10 cellular contexts compared by ENCODE assay signal in genomic region chr21:37557261-37557950, GRCh38.
DNase-seq lines count a peak whose midpoint lies in the region; ATAC-seq and TF ChIP-seq lines count a peak whose summit lies in the region.
"Had no signal": no experiment of that assay in that cellular context is flagged by ENCODE, and none has a peak within 500 bp of the region (broad histone marks: within the 10 kb centered on the region; RNA-seq: fewer than 3 reads in every experiment).

No MANE protein-coding gene starts in this region.

- peak; percentile 97 for ATAC-seq in GM19395 (IDR thresholded peaks at IDR 0.05; ENCODE audit: unreplicated experiment)
- peak; percentile 95 for ATAC-seq in HG03039 (IDR thresholded peaks at IDR 0.05; ENCODE audit: unreplicated experiment)
- ATAC-seq in activated B cell treated with CpG ODN at 0.5 μM for 24 hours (ENCODE audit: low read depth) = peak; percentile 96
- ATAC-seq: Panc1 had no signal

- intact Hi-C loops in activated B cell treated with CpG ODN at 0.5 μM for 24 hours (cut with micrococcal nuclease) (no loop called here), sigmoid colon (cut with DNase I) (no loop called here), spleen (cut with DNase I; ENCODE audit: low total_unique reads) (no loop called here)

- H3K4me3 ChIP-seq in GM06990 (replicated peaks; ENCODE audit: low read depth, low read length) (no peak overlapping the region), sigmoid colon (no peak overlapping the region), spleen (no peak overlapping the region), WERI-Rb-1 (ENCODE audit: low read depth, low read length) (no peak overlapping the region)

- peaks cover 0 to under 1% (median 0%) of the 10 kb centered on the region in 4 donors for H3K4me1 ChIP-seq in sigmoid colon
- H3K4me1 ChIP-seq in spleen = peaks cover 0 to 7% (median 2%) of the 10 kb centered on the region in 6 donors

- H3K27me3 ChIP-seq in GM06990 (replicated peaks; ENCODE audit: control insufficient read depth, insufficient read depth, low read length) = no peaks in the 10 kb centered on the region
- no peaks in the 10 kb centered on the region for H3K27me3 ChIP-seq in sigmoid colon
- no peaks in the 10 kb centered on the region for H3K27me3 ChIP-seq in spleen (replicated peaks in 1 of 7)
- no peaks in the 10 kb centered on the region for H3K27me3 ChIP-seq in WERI-Rb-1 (ENCODE audit: insufficient read depth, low read depth, severe bottlenecking)

- peak; percentile 64 for DNase-seq in GM06990 (ENCODE audit: extremely low read depth, insufficient read length)
- DNase-seq in activated B cell treated with CpG ODN at 0.5 μM for 24 hours = no peak
- DNase-seq in sigmoid colon = no peak
- DNase-seq in spleen = no peak
- DNase-seq in SW 1271 (lab: John Stamatoyannopoulos, UW) = no peak
- DNase-seq in WERI-Rb-1 = no peak
- DNase-seq: CD4-positive, CD25-positive, alpha-beta regulatory T cell had no signal

- H3K4me3 Mint-ChIP-seq in activated B cell treated with CpG ODN at 0.5 μM for 24 hours = peak overlapping the region; percentile 32
- H3K4me3 Mint-ChIP-seq: CD4-positive, CD25-positive, alpha-beta regulatory T cell had no signal

- no peaks in the 10 kb centered on the region for H3K36me3 Mint-ChIP-seq in activated B cell treated with CpG ODN at 0.5 μM for 24 hours (ENCODE audit: low read depth)
- H3K36me3 Mint-ChIP-seq: CD4-positive, CD25-positive, alpha-beta regulatory T cell had no signal

- TF ChIP-seq CTCF in GM06990 (IDR thresholded peaks at IDR 0.05; ENCODE audit: insufficient read depth, low read length, poor library complexity, severe bottlenecking) (no peak), activated B cell treated with CpG ODN at 0.5 μM for 24 hours (IDR thresholded peaks at IDR 0.05) (no peak), sigmoid colon (IDR thresholded peaks at IDR 0.05) (no peak), spleen (IDR thresholded peaks at IDR 0.05 in 8 of 11, conservative IDR thresholded peaks at IDR 0.05 in 3 of 11) (no peak), WERI-Rb-1 (IDR thresholded peaks at IDR 0.05; ENCODE audit: low read depth, low read length) (no peak)

- H3K36me3 ChIP-seq in GM06990 (ENCODE audit: control insufficient read depth, insufficient read depth, low read length) (no peaks in the 10 kb centered on the region), sigmoid colon (no peaks in the 10 kb centered on the region), spleen (no peaks in the 10 kb centered on the region), WERI-Rb-1 (no peaks in the 10 kb centered on the region)

- CTCF ChIA-PET in activated B cell treated with CpG ODN at 0.5 μM for 24 hours (lab: Charles Lee) = interaction anchor here (0.7 kb wide), 1 partner anchor 24 kb away, joined by 3 read pairs; no protein-coding TSS in a partner anchor

- TF ChIP-seq POLR2A in sigmoid colon (IDR thresholded peaks at IDR 0.05) (no peak), spleen (IDR thresholded peaks at IDR 0.05) (no peak)

- no peaks in the 10 kb centered on the region for H3K9me3 Mint-ChIP-seq in activated B cell treated with CpG ODN at 0.5 μM for 24 hours

- POLR2A ChIA-PET in activated B cell treated with CpG ODN at 0.5 μM for 24 hours (lab: Charles Lee) = interaction anchor here (1.3 kb wide), 1 partner anchor 191 kb away, joined by 9 read pairs; the partner anchor contains the start of gene DYRK1A

- H3K27me3 Mint-ChIP-seq in activated B cell treated with CpG ODN at 0.5 μM for 24 hours = no peaks in the 10 kb centered on the region

- TF ChIP-seq EP300 in sigmoid colon (IDR thresholded peaks at IDR 0.05) = no peak

- H3K27ac Mint-ChIP-seq in activated B cell treated with CpG ODN at 0.5 μM for 24 hours = peak overlapping the region; percentile 76
- H3K27ac Mint-ChIP-seq: CD4-positive, CD25-positive, alpha-beta regulatory T cell had no signal

- no peak overlapping the region for H3K27ac ChIP-seq in sigmoid colon
- H3K27ac ChIP-seq in spleen = peak overlapping the region in 1 of 8 donors; percentile 22
- no peak overlapping the region for H3K27ac ChIP-seq in WERI-Rb-1

- 71 to 77% methylated on average over 8 of the region's 8 CpGs for WGBS in sigmoid colon, 2 donors
- 41 to 59% (median 50%) methylated on average over 8 of the region's 8 CpGs for WGBS in spleen, 5 donors

- H3K4me1 Mint-ChIP-seq in activated B cell treated with CpG ODN at 0.5 μM for 24 hours = peaks cover 11% of the 10 kb centered on the region

- no peaks in the 10 kb centered on the region for H3K9me3 ChIP-seq in sigmoid colon
- H3K9me3 ChIP-seq in spleen = no peaks in the 10 kb centered on the region
- H3K9me3 ChIP-seq in WERI-Rb-1 (ENCODE audit: severe bottlenecking) = no peaks in the 10 kb centered on the region
